Comparison of ENCODE assay signal across 9 cellular contexts in genomic region chr11:62840712-62841360, GRCh38. TPM values are rescaled to one million over a fixed set of nuclear protein-coding genes. Genes with fewer than 3 reads are reported as not detected.
A peak's percentile ranks its signal among the peaks of the same experiment; 100 is the strongest.
DNase-seq lines count a peak whose midpoint lies in the region; ATAC-seq and TF ChIP-seq lines count a peak whose summit lies in the region.
"Not testable (repeated sequence)": the region's sequence is repeated elsewhere in the genome, so short reads cannot be mapped to it uniquely, and the experiment has no call there.
"Had no signal": no experiment of that assay in that cellular context is flagged by ENCODE, and none has a peak within 500 bp of the region (broad histone marks: within the 10 kb centered on the region; RNA-seq: fewer than 3 reads in every experiment).

No MANE protein-coding gene starts in this region.

- H3K36me3 ChIP-seq in CD4-positive, CD25-positive, alpha-beta regulatory T cell (ENCODE audit: control insufficient read depth, insufficient read depth, low read length) = not testable (repeated sequence)

- H3K27me3 ChIP-seq in CD4-positive, CD25-positive, alpha-beta regulatory T cell (ENCODE audit: control insufficient read depth, insufficient read depth, low read length) = not testable (repeated sequence)

- H3K4me3 ChIP-seq in CD4-positive, CD25-positive, alpha-beta regulatory T cell (ENCODE audit: low read depth, low read length) = peak overlapping the region; percentile 85

- ATAC-seq in CD4-positive, CD25-positive, alpha-beta regulatory T cell (ENCODE audit: low read depth in 2 of 2) = not testable (repeated sequence)
- peak; percentile 6 for ATAC-seq in HG02571 (IDR thresholded peaks at IDR 0.05; ENCODE audit: unreplicated experiment)
- ATAC-seq in natural killer cell treated with Interleukin-12 subunit alpha and Interleukin-12 subunit beta and Interleukin-15 and Interleukin-18, amount 100 ng/mL, for 72 hours = peak; percentile 60 to 68

- not testable (repeated sequence) for H3K36me3 Mint-ChIP-seq in CD4-positive, CD25-positive, alpha-beta regulatory T cell; glutamatergic neuron (ENCODE audit: unreplicated experiment); natural killer cell treated with Interleukin-12 subunit alpha and Interleukin-12 subunit beta and Interleukin-15 and Interleukin-18, amount 100 ng/mL, for 72 hours

- WGBS in adipose tissue, 3 donors = 1 to 2% (median 1%) methylated on average over 41 of the region's 41 CpGs

- H3K27me3 Mint-ChIP-seq in CD4-positive, CD25-positive, alpha-beta regulatory T cell; natural killer cell treated with Interleukin-12 subunit alpha and Interleukin-12 subunit beta and Interleukin-15 and Interleukin-18, amount 100 ng/mL, for 72 hours: not testable (repeated sequence)
- peaks cover 14% of the 10 kb centered on the region for H3K27me3 Mint-ChIP-seq in glutamatergic neuron (ENCODE audit: unreplicated experiment)

- H3K9me3 Mint-ChIP-seq in CD4-positive, CD25-positive, alpha-beta regulatory T cell; natural killer cell treated with Interleukin-12 subunit alpha and Interleukin-12 subunit beta and Interleukin-15 and Interleukin-18, amount 100 ng/mL, for 72 hours: not testable (repeated sequence)
- peaks cover 18% of the 10 kb centered on the region for H3K9me3 Mint-ChIP-seq in glutamatergic neuron (ENCODE audit: unreplicated experiment)

- not testable (repeated sequence) for H3K27ac Mint-ChIP-seq in CD4-positive, CD25-positive, alpha-beta regulatory T cell; glutamatergic neuron (ENCODE audit: unreplicated experiment); natural killer cell treated with Interleukin-12 subunit alpha and Interleukin-12 subunit beta and Interleukin-15 and Interleukin-18, amount 100 ng/mL, for 72 hours

- TF ChIP-seq CTCF in glutamatergic neuron (IDR thresholded peaks at IDR 0.05; ENCODE audit: partially characterized antibody, unreplicated experiment) = not testable (repeated sequence)

- peak in 1 of 3 donors; percentile 69 for DNase-seq in CD4-positive, CD25-positive, alpha-beta regulatory T cell
- peak; percentile 50 for DNase-seq in NCI-H2196 treated with DMSO at 0.1 percent for 48 hours (lab: John Stamatoyannopoulos, UW; ENCODE audit: unreplicated experiment)
- DNase-seq in UCSD-AML1 (lab: John Stamatoyannopoulos, UW; ENCODE audit: unreplicated experiment) = peak; percentile 78
- peak; percentile 55 for DNase-seq in glutamatergic neuron
- peak; percentile 96 for DNase-seq in natural killer cell treated with Interleukin-12 subunit alpha and Interleukin-12 subunit beta and Interleukin-15 and Interleukin-18, amount 100 ng/mL, for 72 hours (ENCODE audit: low spot score)
- DNase-seq in stimulated activated CD8-positive, alpha-beta memory T cell treated with anti-CD3 and anti-CD28 coated beads, Interleukin-2, amount 100 ng/mL, for 48 hours (ENCODE audit: low read depth in 2 of 2) = peak; percentile 68 to 77

- not testable (repeated sequence) for H3K9me3 ChIP-seq in CD4-positive, CD25-positive, alpha-beta regulatory T cell (ENCODE audit: control insufficient read depth in 2 of 2, low read length in 2 of 2)

- peaks cover 34% of the 10 kb centered on the region for H3K4me1 ChIP-seq in CD4-positive, CD25-positive, alpha-beta regulatory T cell (ENCODE audit: control insufficient read depth, insufficient read depth, low read length, poor library complexity, severe bottlenecking)

- H3K4me1 Mint-ChIP-seq in CD4-positive, CD25-positive, alpha-beta regulatory T cell = peaks cover 0 to 28% (median 9%) of the 10 kb centered on the region in 4 donors
- H3K4me1 Mint-ChIP-seq in glutamatergic neuron (ENCODE audit: low read depth, unreplicated experiment) = not testable (repeated sequence)
- H3K4me1 Mint-ChIP-seq in natural killer cell treated with Interleukin-12 subunit alpha and Interleukin-12 subunit beta and Interleukin-15 and Interleukin-18, amount 100 ng/mL, for 72 hours (ENCODE audit: low read depth in 2 of 2) = peaks cover 22 to 27% of the 10 kb centered on the region in 2 donors

- H3K27ac ChIP-seq in CD4-positive, CD25-positive, alpha-beta regulatory T cell (ENCODE audit: insufficient read depth, low read length, poor library complexity, severe bottlenecking) = peak overlapping the region; percentile 99
- H3K27ac ChIP-seq in adipose tissue (ENCODE audit: low read depth, low read length) = peak overlapping the region; percentile 72

- not testable (repeated sequence) for H3K4me3 Mint-ChIP-seq in CD4-positive, CD25-positive, alpha-beta regulatory T cell; glutamatergic neuron (ENCODE audit: unreplicated experiment); natural killer cell treated with Interleukin-12 subunit alpha and Interleukin-12 subunit beta and Interleukin-15 and Interleukin-18, amount 100 ng/mL, for 72 hours

RNA-seq across cellular contexts. Expression of gene WDR74, which starts 1.4 kb away (rescaled TPM):
- total RNA-seq in CD4-positive, CD25-positive, alpha-beta regulatory T cell = 201 TPM
- polyA plus RNA-seq in CD4-positive, CD25-positive, alpha-beta regulatory T cell = 10 to 100 TPM; 41.6 to 61.1 (median 49.0) TPM
- polyA plus RNA-seq in adipose tissue = 10 to 100 TPM; 21.3 to 52.5 (median 37.5) TPM
- total RNA-seq in glutamatergic neuron (ENCODE audit: unreplicated experiment) = 69.0 TPM
- 100 to 1,000 TPM in 1 of 2 donors, 10 to 100 TPM in 1; 90.4 to 136 TPM for total RNA-seq in natural killer cell treated with Interleukin-12 subunit alpha and Interleukin-12 subunit beta and Interleukin-15 and Interleukin-18, amount 100 ng/mL, for 72 hours

RNA-seq across cellular contexts. Expression of gene TEX54, which starts 8.2 kb away (rescaled TPM):
- not detected for total RNA-seq in CD4-positive, CD25-positive, alpha-beta regulatory T cell
- 1 to 10 TPM in 2 of 4 donors, under 1 TPM in 1, not detected in 1; 0.76 to 2.2 (median 2.1) TPM for polyA plus RNA-seq in CD4-positive, CD25-positive, alpha-beta regulatory T cell
- not detected for polyA plus RNA-seq in adipose tissue
- total RNA-seq in glutamatergic neuron (ENCODE audit: unreplicated experiment) = 1.0 TPM
- total RNA-seq in natural killer cell treated with Interleukin-12 subunit alpha and Interleukin-12 subunit beta and Interleukin-15 and Interleukin-18, amount 100 ng/mL, for 72 hours = 1 to 10 TPM in 1 of 2 donors, not detected in 1; 1.0 TPM
- total RNA-seq: cerebellum had no signal

RNA-seq across cellular contexts. Expression of gene STX5, which starts 9.0 kb away (rescaled TPM):
- total RNA-seq in CD4-positive, CD25-positive, alpha-beta regulatory T cell = 128 TPM
- polyA plus RNA-seq in CD4-positive, CD25-positive, alpha-beta regulatory T cell = 10 to 100 TPM; 28.2 to 39.8 (median 35.4) TPM
- 10 to 100 TPM; 29.6 to 40.2 (median 32.2) TPM for polyA plus RNA-seq in adipose tissue
- 40.7 TPM for total RNA-seq in glutamatergic neuron (ENCODE audit: unreplicated experiment)
- total RNA-seq in natural killer cell treated with Interleukin-12 subunit alpha and Interleukin-12 subunit beta and Interleukin-15 and Interleukin-18, amount 100 ng/mL, for 72 hours = 10 to 100 TPM; 32.0 to 53.4 TPM

RNA-seq across cellular contexts. Expression of gene NXF1, which starts 35.6 kb away (rescaled TPM):
- 309 TPM for total RNA-seq in CD4-positive, CD25-positive, alpha-beta regulatory T cell
- polyA plus RNA-seq in CD4-positive, CD25-positive, alpha-beta regulatory T cell = 10 to 100 TPM; 47.3 to 70.9 (median 64.2) TPM
- 10 to 100 TPM; 45.1 to 85.1 (median 68.3) TPM for polyA plus RNA-seq in adipose tissue
- total RNA-seq in glutamatergic neuron (ENCODE audit: unreplicated experiment) = 104 TPM
- total RNA-seq in natural killer cell treated with Interleukin-12 subunit alpha and Interleukin-12 subunit beta and Interleukin-15 and Interleukin-18, amount 100 ng/mL, for 72 hours = 100 to 1,000 TPM; 108 to 145 TPM

RNA-seq across cellular contexts. Expression of gene SLC3A2, which starts 39.9 kb away (rescaled TPM):
- total RNA-seq in CD4-positive, CD25-positive, alpha-beta regulatory T cell = 277 TPM
- polyA plus RNA-seq in CD4-positive, CD25-positive, alpha-beta regulatory T cell = 100 to 1,000 TPM; 158 to 172 (median 168) TPM
- 100 to 1,000 TPM in 2 of 3 donors, 10 to 100 TPM in 1; 62.6 to 146 (median 103) TPM for polyA plus RNA-seq in adipose tissue
- 221 TPM for total RNA-seq in glutamatergic neuron (ENCODE audit: unreplicated experiment)
- total RNA-seq in natural killer cell treated with Interleukin-12 subunit alpha and Interleukin-12 subunit beta and Interleukin-15 and Interleukin-18, amount 100 ng/mL, for 72 hours = 100 to 1,000 TPM; 234 to 307 TPM
